24 cellular contexts compared by ENCODE assay signal in genomic region chr7:108072116-108072515, GRCh38. TPM values are rescaled to one million over a fixed set of nuclear protein-coding genes. Genes with fewer than 3 reads are reported as not detected.
"Had no signal": no experiment of that assay in that cellular context is flagged by ENCODE, and none has a peak within 500 bp of the region (broad histone marks: within the 10 kb centered on the region; RNA-seq: fewer than 3 reads in every experiment).

No MANE protein-coding gene starts in this region.

- DNase-seq: islet precursor cell; left ventricle myocardium inferior; midbrain; mucosa of descending colon; naive thymus-derived CD4-positive, alpha-beta T cell; ovary; right lobe of liver; stimulated activated CD4-positive, alpha-beta T cell treated with anti-CD3 and anti-CD28 coated beads, Interleukin-1b, Interleukin-23, amount 100 ng/mL, for 48 hours; stimulated activated CD4-positive, alpha-beta T cell treated with anti-CD3 and anti-CD28 coated beads, Interleukin-2, amount 100 ng/mL, for 48 hours; stimulated activated CD4-positive, alpha-beta T cell treated with anti-CD3 and anti-CD28 coated beads, Interleukin-4, amount 100 ng/mL, for 4 hours; stimulated activated CD8-positive, alpha-beta memory T cell treated with anti-CD3 and anti-CD28 coated beads, Interleukin-4, amount 100 ng/mL, for 48 hours; stimulated activated naive CD4-positive, alpha-beta T cell treated with Interleukin-2 at 50 U/mL for 16 hours; stimulated activated naive CD8-positive, alpha-beta T cell treated with anti-CD3 and anti-CD28 coated beads, Interleukin-15, amount 100 ng/mL, for 72 hours; substantia nigra; uterus had no signal

- H3K36me3 ChIP-seq: left ventricle myocardium inferior, ovary, right atrium auricular region, right lobe of liver, tibial nerve, uterus had no signal

- H3K27me3 ChIP-seq: ovary, right atrium auricular region, right lobe of liver, tibial nerve, uterus had no signal

- H3K4me1 ChIP-seq: left ventricle myocardium inferior, right atrium auricular region, right lobe of liver, tibial nerve, uterus had no signal

- ATAC-seq: naive thymus-derived CD4-positive, alpha-beta T cell; natural killer cell treated with Interleukin-12 subunit alpha and Interleukin-12 subunit beta and Interleukin-15 and Interleukin-18, amount 100 ng/mL, for 72 hours; right lobe of liver; stimulated activated memory B cell treated with anti-CD40 and anti-IgM and Interleukin-4, amounts not matched to agents 10 μg/mL and 1 μg/mL and 100 μg/mL, for 72 hours; stimulated activated naive CD8-positive, alpha-beta T cell treated with anti-CD3 and anti-CD28 coated beads, Interleukin-15, amount 100 ng/mL, for 72 hours had no signal

- H3K27ac ChIP-seq: left ventricle myocardium inferior, ovary, right atrium auricular region, right lobe of liver, tibial nerve, uterus had no signal

- H3K4me2 ChIP-seq: smooth muscle cell had no signal

- H3K4me3 ChIP-seq: left ventricle myocardium inferior, lung, mucosa of descending colon, ovary, right atrium auricular region, right lobe of liver, smooth muscle cell, tibial nerve, uterus had no signal

- H3K9me3 ChIP-seq: left ventricle myocardium inferior, mucosa of descending colon, ovary, right atrium auricular region, right lobe of liver, tibial nerve, uterus had no signal

RNA-seq across cellular contexts. Expression of gene LAMB4, which starts 58.0 kb away (rescaled TPM):
- total RNA-seq: kidney epithelial cell; myocyte; natural killer cell treated with Interleukin-12 subunit alpha and Interleukin-12 subunit beta and Interleukin-15 and Interleukin-18, amount 100 ng/mL, for 72 hours; ovary; right atrium auricular region; right lobe of liver; ureter had no signal
- polyA plus RNA-seq: naive thymus-derived CD4-positive, alpha-beta T cell had no signal
